Comparison of ENCODE assay signal across 23 cellular contexts in the genomic region with DNA sequence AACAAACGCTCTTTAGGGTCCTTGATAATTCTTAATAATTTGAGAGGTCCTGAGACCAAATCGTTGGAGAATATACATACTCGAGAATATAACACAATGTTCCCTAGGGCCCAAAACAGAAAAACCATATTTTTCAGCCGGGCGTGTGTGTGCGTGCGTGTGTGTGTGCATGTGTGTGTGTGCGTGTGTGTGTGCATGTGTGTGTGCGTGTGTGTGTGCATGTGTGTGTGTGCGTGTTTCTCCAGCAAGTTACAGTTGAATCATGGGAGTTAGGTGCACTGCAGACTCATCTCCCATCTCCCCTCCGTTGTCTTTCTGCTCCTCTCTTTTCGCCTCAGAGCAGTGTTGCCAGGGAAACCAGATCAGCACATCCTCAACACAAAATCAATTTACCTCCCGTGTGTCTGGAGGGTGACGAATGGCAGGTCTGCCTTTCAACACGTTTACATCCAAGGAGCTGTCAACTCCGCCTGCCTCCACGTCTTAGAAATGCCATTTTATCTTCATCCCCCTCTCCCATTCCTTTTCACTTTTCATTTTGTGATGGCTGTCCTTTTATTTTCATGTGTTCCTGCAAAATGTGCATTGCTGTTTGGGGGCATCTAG. TPM values are rescaled to one million over a fixed set of nuclear protein-coding genes. Genes with fewer than 3 reads are reported as not detected.
DNase-seq lines count a peak whose midpoint lies in the region; ATAC-seq and TF ChIP-seq lines count a peak whose summit lies in the region.
"Had no signal": no experiment of that assay in that cellular context is flagged by ENCODE, and none has a peak within 500 bp of the region (broad histone marks: within the 10 kb centered on the region; RNA-seq: fewer than 3 reads in every experiment).

No MANE protein-coding gene starts in this region.

- H3K36me3 ChIP-seq in SK-N-SH (replicated peaks in 1 of 2; ENCODE audit: control insufficient read depth in 1 of 2, insufficient read depth in 2 of 2, low read length in 1 of 2) (no peaks in the 10 kb centered on the region), mesendoderm (ENCODE audit: control insufficient read depth, insufficient read depth, low read length) (no peaks in the 10 kb centered on the region), right atrium auricular region (no peaks in the 10 kb centered on the region)
- H3K36me3 ChIP-seq: SJCRH30 had no signal

- H3K4me1 ChIP-seq in SK-N-SH (ENCODE audit: control insufficient read depth in 1 of 2, insufficient read depth in 2 of 2, low read depth in 1 of 2, low read length in 1 of 2) (peaks cover 0 to 4% of the 10 kb centered on the region in 2 experiments; a peak in 1 of 4 replicates), mesendoderm (ENCODE audit: control insufficient read depth, low read depth, low read length) (no peaks in the 10 kb centered on the region), right atrium auricular region (no peaks in the 10 kb centered on the region)
- H3K4me1 ChIP-seq: Caco-2, SJCRH30 had no signal

- no peaks in the 10 kb centered on the region for H3K9me3 ChIP-seq in SK-N-SH
- no peaks in the 10 kb centered on the region for H3K9me3 ChIP-seq in right atrium auricular region
- H3K9me3 ChIP-seq: Caco-2, SJCRH30 had no signal

- no peak overlapping the region for H2AFZ ChIP-seq in SK-N-SH (ENCODE audit: low read depth)

- H3K9me2 ChIP-seq in SK-N-SH, result no peaks in the 10 kb centered on the region

- H3K9ac ChIP-seq in SK-N-SH, result no peak overlapping the region
- no peak overlapping the region for H3K9ac ChIP-seq in mesendoderm (ENCODE audit: low read length)

- H3K27me3 ChIP-seq in SK-N-SH (ENCODE audit: insufficient read depth) (no peaks in the 10 kb centered on the region), mesendoderm (ENCODE audit: insufficient read depth, low read length, poor library complexity) (no peaks in the 10 kb centered on the region), right atrium auricular region (no peaks in the 10 kb centered on the region)
- H3K27me3 ChIP-seq: SJCRH30 had no signal

- no peak overlapping the region for H3K4ac ChIP-seq in mesendoderm (ENCODE audit: low read depth, low read length)

- DNase-seq in SK-N-SH, result peak; percentile 74
- peak; percentile 75 for DNase-seq in mesendoderm
- DNase-seq in NCI-H1092 treated with DMSO at 0.1 percent for 48 hours (lab: John Stamatoyannopoulos, UW), result no peak
- no peak for DNase-seq in right atrium auricular region (ENCODE audit: low spot score)
- no peak for DNase-seq in HCEC 1CT
- DNase-seq: Caco-2; KBM-7; NCI-H1048; NCI-H1694; NCI-H524 treated with DMSO at 0.1 percent for 48 hours; NK-92 treated with Interleukin-12 subunit alpha and Interleukin-12 subunit beta, amount 100 ng/mL, for 24 hours; OCI-M1; SJCRH30 had no signal

- no peak overlapping the region for H2BK5ac ChIP-seq in mesendoderm (ENCODE audit: low read length)

- no peak overlapping the region for H2BK120ac ChIP-seq in mesendoderm (ENCODE audit: low read depth, low read length)

- no peaks in the 10 kb centered on the region for H4K20me1 ChIP-seq in SK-N-SH (ENCODE audit: insufficient read depth)

- no peaks in the 10 kb centered on the region for H3K79me1 ChIP-seq in mesendoderm (ENCODE audit: low read length)

- no peak for TF ChIP-seq RAD21 in SK-N-SH (IDR thresholded peaks at IDR 0.05; ENCODE audit: low read length)

- no peak overlapping the region for H3K18ac ChIP-seq in mesendoderm (ENCODE audit: low read length)

- H3K27ac ChIP-seq in SK-N-SH (ENCODE audit: low read depth in 2 of 2, low read length in 1 of 2), result no peak overlapping the region
- peak overlapping the region; percentile 17 for H3K27ac ChIP-seq in angular gyrus (ENCODE audit: low read depth, low read length)
- H3K27ac ChIP-seq in mesendoderm (ENCODE audit: low read depth, low read length), result no peak overlapping the region
- H3K27ac ChIP-seq in right atrium auricular region, result no peak overlapping the region
- H3K27ac ChIP-seq: HL-60, RWPE1, SJCRH30 had no signal

- no peak overlapping the region for H3K4me2 ChIP-seq in SK-N-SH
- no peak overlapping the region for H3K4me2 ChIP-seq in mesendoderm (ENCODE audit: low read length)

- H2AK5ac ChIP-seq in mesendoderm (ENCODE audit: low read length), result no peak overlapping the region

- no peaks in the 10 kb centered on the region for H3F3A ChIP-seq in SK-N-SH (replicated peaks; ENCODE audit: insufficient read depth)

- no peak overlapping the region for H4K8ac ChIP-seq in mesendoderm (ENCODE audit: low read depth, low read length)

- ATAC-seq in SK-N-SH treated with all-trans-retinoic acid at 6 μM for 48 hours (no peak), HG03039 (IDR thresholded peaks at IDR 0.05; ENCODE audit: unreplicated experiment) (no peak)
- ATAC-seq: GM12878, HCT116 had no signal

- no peak overlapping the region for H3K4me3 ChIP-seq in SK-N-SH (ENCODE audit: low read depth in 2 of 2, low read length in 1 of 2)
- H3K4me3 ChIP-seq in mesendoderm (ENCODE audit: low read length), result no peak overlapping the region
- H3K4me3 ChIP-seq in right atrium auricular region, result no peak overlapping the region
- H3K4me3 ChIP-seq: GM12878, SJCRH30 had no signal

- TF ChIP-seq EP300 in SK-N-SH (IDR thresholded peaks at IDR 0.05; ENCODE audit: borderline replicate concordance in 1 of 2, low read depth in 1 of 2, low read length in 1 of 2), result no peak

- no peaks in the 10 kb centered on the region for H3K79me2 ChIP-seq in SK-N-SH (ENCODE audit: insufficient read depth)
- no peaks in the 10 kb centered on the region for H3K79me2 ChIP-seq in mesendoderm (ENCODE audit: control insufficient read depth, insufficient read depth, low read length)

- TF ChIP-seq CTCF in SK-N-SH (IDR thresholded peaks at IDR 0.05) (no peak), right atrium auricular region (IDR thresholded peaks at IDR 0.05) (no peak)

- WGBS in SK-N-SH (ENCODE audit: low lambda C conversion rate), result 58% methylated on average over 17 of the region's 17 CpGs
- WGBS in mesendoderm (ENCODE audit: extremely low coverage, insufficient coverage, low lambda C conversion rate), result no CpG with 5 or more reads among the region's 17 CpGs

- no peak overlapping the region for H2BK15ac ChIP-seq in mesendoderm (replicated peaks; ENCODE audit: low read depth)

- H4K5ac ChIP-seq in mesendoderm (ENCODE audit: low read length), result no peak overlapping the region

- POLR2A ChIA-PET in SK-N-SH (lab: Yijun Ruan, JAX), result no interaction called here

- no peak overlapping the region for H3K23ac ChIP-seq in mesendoderm (ENCODE audit: low read length)

- H3K56ac ChIP-seq in mesendoderm (ENCODE audit: low read length), result no peak overlapping the region

- CTCF ChIA-PET in SK-N-SH (lab: Yijun Ruan, JAX), result interaction anchor here (0.9 to 4.6 kb wide), 7 partner anchors 10 to 109 kb away, joined by 3 to 18 read pairs (median 3); no protein-coding TSS in a partner anchor

TF ChIP-seq in SK-N-SH, 30 proteins besides CTCF, POLR2A, EP300 and RAD21:
- no peak for TF ChIP-seq FOXM1 (IDR thresholded peaks at IDR 0.05; ENCODE audit: low read depth)
- peak; percentile 26; the same call in 1 of the 2 replicates for TF ChIP-seq MXI1 (IDR thresholded peaks at IDR 0.05; ENCODE audit: low read depth, low read length)
TF ChIP-seq in SK-N-SH: peak in this region for 1.

TF ChIP-seq in SK-N-SH treated with all-trans-retinoic acid at 6 μM for 48 hours, 23 proteins besides CTCF, POLR2A, EP300 and RAD21 (continues in another document):
- TF ChIP-seq ZC3H10 (CRISPR knock-in tag; IDR thresholded peaks at IDR 0.05), result no peak
- TF ChIP-seq ZFP30 (CRISPR knock-in tag; IDR thresholded peaks at IDR 0.05), result no peak
- no peak for TF ChIP-seq SNAI2 (CRISPR knock-in tag; IDR thresholded peaks at IDR 0.05)
- TF ChIP-seq PPARA (CRISPR knock-in tag; IDR thresholded peaks at IDR 0.05; ENCODE audit: borderline replicate concordance), result no peak
- TF ChIP-seq, protein P1, sequence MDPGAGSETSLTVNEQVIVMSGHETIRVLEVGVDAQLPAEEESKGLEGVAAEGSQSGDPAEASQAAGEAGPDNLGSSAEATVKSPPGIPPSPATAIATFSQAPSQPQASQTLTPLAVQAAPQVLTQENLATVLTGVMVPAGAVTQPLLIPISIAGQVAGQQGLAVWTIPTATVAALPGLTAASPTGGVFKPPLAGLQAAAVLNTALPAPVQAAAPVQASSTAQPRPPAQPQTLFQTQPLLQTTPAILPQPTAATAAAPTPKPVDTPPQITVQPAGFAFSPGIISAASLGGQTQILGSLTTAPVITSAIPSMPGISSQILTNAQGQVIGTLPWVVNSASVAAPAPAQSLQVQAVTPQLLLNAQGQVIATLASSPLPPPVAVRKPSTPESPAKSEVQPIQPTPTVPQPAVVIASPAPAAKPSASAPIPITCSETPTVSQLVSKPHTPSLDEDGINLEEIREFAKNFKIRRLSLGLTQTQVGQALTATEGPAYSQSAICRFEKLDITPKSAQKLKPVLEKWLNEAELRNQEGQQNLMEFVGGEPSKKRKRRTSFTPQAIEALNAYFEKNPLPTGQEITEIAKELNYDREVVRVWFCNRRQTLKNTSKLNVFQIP (CRISPR knock-in tag; IDR thresholded peaks at IDR 0.05; ENCODE audit: borderline replicate concordance, low read depth), result no peak
- TF ChIP-seq GLIS3 (CRISPR knock-in tag; IDR thresholded peaks at IDR 0.05), result no peak
- TF ChIP-seq RARB (CRISPR knock-in tag; IDR thresholded peaks at IDR 0.05), result no peak
- TF ChIP-seq TOX (CRISPR knock-in tag; IDR thresholded peaks at IDR 0.05; ENCODE audit: borderline replicate concordance), result no peak
- no peak for TF ChIP-seq ZNF70 (CRISPR knock-in tag; IDR thresholded peaks at IDR 0.05)

RNA-seq across cellular contexts. Expression of a gene that starts 8.3 kb away (rescaled TPM):
- 0.63 and 0.92 TPM in 2 replicates for polyA plus RNA-seq in SK-N-SH (2012; rRNA removed)
- 0.39 and 0.66 TPM in 2 replicates for polyA plus RNA-seq in SK-N-SH (2012; cell fraction: cytosol; rRNA removed)
- polyA plus RNA-seq in SK-N-SH (2012; cell fraction: nucleus; rRNA removed), result 0.66 and 0.74 TPM in 2 replicates
- 0.10 TPM for polyA plus RNA-seq in mesendoderm (2013, experiment 1 of 2)
- 0.15 TPM for polyA plus RNA-seq in mesendoderm (2013, experiment 2 of 2)
- 1 to 10 TPM; 1.0 to 1.7 TPM for total RNA-seq in right atrium auricular region
- total RNA-seq: A172, G401, GM12878 had no signal

RNA-seq across cellular contexts. Expression of a gene that starts 32.6 kb away (rescaled TPM):
- polyA plus RNA-seq in SK-N-SH (2012; rRNA removed), result 10.2 and 13.8 TPM in 2 replicates
- polyA plus RNA-seq in SK-N-SH (2012; cell fraction: cytosol; rRNA removed), result 15.7 and 15.8 TPM in 2 replicates
- 6.8 and 8.5 TPM in 2 replicates for polyA plus RNA-seq in SK-N-SH (2012; cell fraction: nucleus; rRNA removed)
- polyA plus RNA-seq in mesendoderm (2013, experiment 1 of 2), result 12.5 TPM
- 13.0 TPM for polyA plus RNA-seq in mesendoderm (2013, experiment 2 of 2)
- 10 to 100 TPM in 1 of 2 donors, 1 to 10 TPM in 1; 9.9 to 16.6 TPM for total RNA-seq in right atrium auricular region
- total RNA-seq: A172, Caco-2 had no signal
- polyA plus RNA-seq: CD14-positive monocyte had no signal

Comparison
In these comparisons a context has a peak if more than half of its experiments do, and no peak if none do; other contexts are left out.
1. DNase-seq: peak in SK-N-SH (single experiment) and mesendoderm (single experiment); none in NCI-H1092 treated with DMSO at 0.1 percent for 48 hours (single experiment), right atrium auricular region (single experiment) and HCEC 1CT (single experiment).